In the genomic region with DNA sequence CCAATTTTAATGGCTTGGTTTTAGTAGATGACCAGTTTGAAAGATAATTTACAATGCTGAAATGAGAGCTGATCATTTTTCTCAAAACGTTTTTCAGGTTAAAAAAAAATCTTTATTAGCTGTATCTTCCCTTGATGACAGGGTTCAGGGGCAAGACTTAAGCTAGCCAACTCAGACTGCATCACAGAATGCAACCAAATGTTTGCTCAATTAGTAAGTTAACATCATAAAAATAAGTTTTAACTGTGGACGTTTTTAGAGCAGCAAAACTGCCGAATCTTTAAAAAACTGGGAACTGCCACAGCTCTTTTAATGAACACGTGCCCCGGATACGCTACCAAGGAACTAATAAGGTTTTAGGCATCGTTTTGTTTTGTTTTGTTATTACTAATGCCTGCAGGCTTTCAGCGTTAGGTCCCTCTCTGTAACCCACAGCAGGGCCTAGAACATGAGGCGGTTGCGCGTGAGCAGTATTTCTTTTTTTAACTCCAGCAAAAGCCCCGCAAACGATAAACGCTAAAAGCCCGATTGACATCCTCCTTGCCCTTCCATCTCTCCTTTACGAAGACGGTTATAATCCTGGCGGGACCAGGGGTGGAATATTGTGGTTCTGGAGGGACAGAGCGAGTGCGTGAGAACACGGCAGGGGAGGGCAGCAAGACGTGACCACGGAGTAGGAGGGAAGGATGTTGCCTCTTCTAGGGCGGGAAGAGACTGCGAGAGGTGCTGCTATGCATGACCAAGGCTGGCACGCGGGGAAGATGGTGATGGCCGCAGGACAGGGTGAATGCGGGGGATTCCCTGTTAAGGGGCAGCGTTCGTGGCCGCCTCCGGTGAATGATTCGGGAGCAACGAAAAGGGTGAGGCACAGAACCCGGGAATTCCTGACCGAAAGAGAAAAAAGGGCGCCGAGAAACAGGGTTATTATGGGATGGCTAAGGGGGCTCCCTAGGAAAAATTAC, we compare ENCODE assay signal across 8 cellular contexts. TPM values are rescaled to one million over a fixed set of nuclear protein-coding genes. Genes with fewer than 3 reads are reported as not detected.
A peak's percentile ranks its signal among the peaks of the same experiment; 100 is the strongest.
DNase-seq lines count a peak whose midpoint lies in the region; ATAC-seq and TF ChIP-seq lines count a peak whose summit lies in the region.

No MANE protein-coding gene starts in this region.

- H3K27me3 ChIP-seq in adrenal gland (no peaks in the 10 kb centered on the region), right atrium auricular region (no peaks in the 10 kb centered on the region), rectal smooth muscle tissue (ENCODE audit: control insufficient read depth, insufficient read depth, low read length) (no peaks in the 10 kb centered on the region)

- ATAC-seq in GM21423 (IDR thresholded peaks at IDR 0.05; ENCODE audit: unreplicated experiment) = no peak

- TF ChIP-seq POLR2A in adrenal gland (IDR thresholded peaks at IDR 0.05) = no peak

- H3K4me1 ChIP-seq in adrenal gland (replicated peaks in 1 of 2) = peaks cover 5 to 15% of the 10 kb centered on the region in 2 donors
- peaks cover 0 to 18% of the 10 kb centered on the region in 2 donors for H3K4me1 ChIP-seq in right atrium auricular region
- peaks cover 10% of the 10 kb centered on the region for H3K4me1 ChIP-seq in rectal smooth muscle tissue (ENCODE audit: control insufficient read depth, insufficient read depth, low read length)

- peak overlapping the region; percentile 87 to 92 (median 91) for H3K27ac ChIP-seq in adrenal gland
- H3K27ac ChIP-seq in right atrium auricular region = peak overlapping the region; percentile 84 to 91
- H3K27ac ChIP-seq in rectal smooth muscle tissue (ENCODE audit: low read depth, low read length) = peak overlapping the region; percentile 97

- peak overlapping the region; percentile 63 for H3K9ac ChIP-seq in rectal smooth muscle tissue (ENCODE audit: low read length)

- peak; percentile 41 to 62 for DNase-seq in NCI-H526 (lab: John Stamatoyannopoulos, UW)
- DNase-seq in NCI-H526 treated with DMSO at 0.1 percent for 48 hours (lab: John Stamatoyannopoulos, UW) = no peak
- DNase-seq in LHCN-M2 (ENCODE audit: low read depth) = peak; percentile 60
- peak; percentile 7 for DNase-seq in T follicular helper cell (ENCODE audit: low read depth)
- DNase-seq in adrenal gland = peak; percentile 36 to 68 (median 53)
- no peak for DNase-seq in right atrium auricular region (ENCODE audit: low spot score)

- intact Hi-C loops in adrenal gland (cut with DNase I) = no loop called here

- 0 to 1% (median 1%) methylated on average over 39 of the region's 39 CpGs for WGBS in adrenal gland, 4 donors

- TF ChIP-seq CTCF in adrenal gland (IDR thresholded peaks at IDR 0.05) = no peak
- no peak for TF ChIP-seq CTCF in right atrium auricular region (IDR thresholded peaks at IDR 0.05)

- H3K4me3 ChIP-seq in adrenal gland (peak overlapping the region; percentile 19 to 83 (median 69)), right atrium auricular region (peak overlapping the region; percentile 74 to 87), rectal smooth muscle tissue (ENCODE audit: low read length) (peak overlapping the region; percentile 80)

- peaks cover 0 to 8% of the 10 kb centered on the region in 2 donors for H3K36me3 ChIP-seq in adrenal gland (replicated peaks in 1 of 2)
- H3K36me3 ChIP-seq in right atrium auricular region = peaks cover 9% of the 10 kb centered on the region
- peaks cover 4% of the 10 kb centered on the region for H3K36me3 ChIP-seq in rectal smooth muscle tissue (ENCODE audit: control insufficient read depth, insufficient read depth, low read length)

- no peaks in the 10 kb centered on the region for H3K9me3 ChIP-seq in adrenal gland (replicated peaks in 1 of 3)
- H3K9me3 ChIP-seq in right atrium auricular region = no peaks in the 10 kb centered on the region

RNA-seq across cellular contexts. Expression of a gene that starts 0.7 kb away (rescaled TPM):
- total RNA-seq in LHCN-M2 (2014; rRNA removed) = 123 and 132 TPM in 2 replicates
- polyA plus RNA-seq in LHCN-M2 (2012) = 52.7 TPM
- 10 to 100 TPM; 39.2 to 51.6 (median 47.9) TPM for total RNA-seq in adrenal gland
- polyA plus RNA-seq in adrenal gland = 10 to 100 TPM; 45.8 to 69.8 (median 50.4) TPM
- total RNA-seq in right atrium auricular region = 10 to 100 TPM; 30.0 to 35.9 TPM

Comparison
In these comparisons a context has a peak if more than half of its experiments do, and no peak if none do; other contexts are left out.
1. DNase-seq: peak in NCI-H526 (2 of 2), LHCN-M2 (single experiment), T follicular helper cell (single experiment) and adrenal gland (7 of 7); none in NCI-H526 treated with DMSO at 0.1 percent for 48 hours (single experiment) and right atrium auricular region (single experiment).
2. Peak in every context shown above with its lines, with median percentiles within 50 percentile points of each other: H3K27ac ChIP-seq and H3K4me3 ChIP-seq.